ENCODE assay signal across 15 cellular contexts in the genomic region with DNA sequence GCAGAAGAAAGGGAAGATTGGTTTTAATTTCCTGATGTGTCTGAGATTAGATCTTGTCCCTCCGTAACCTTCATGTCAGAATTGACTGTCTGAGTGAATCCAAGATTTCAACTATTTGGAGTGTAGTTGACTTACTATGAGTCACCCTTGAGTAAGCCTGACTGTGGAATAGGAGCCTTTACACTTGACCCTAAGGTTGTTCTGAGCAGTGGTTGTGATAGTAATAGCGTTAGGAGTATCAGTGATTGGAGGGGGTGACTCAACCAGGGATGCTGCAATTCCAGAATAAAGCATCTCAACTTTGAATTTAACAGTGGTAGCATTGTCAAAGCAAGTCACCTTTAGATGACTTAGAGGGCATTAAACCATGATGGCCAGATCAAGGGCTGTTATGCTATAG.
"Had no signal": no experiment of that assay in that cellular context is flagged by ENCODE, and none has a peak within 500 bp of the region (broad histone marks: within the 10 kb centered on the region; RNA-seq: fewer than 3 reads in every experiment).

No MANE protein-coding gene starts in this region.

- DNase-seq: activated CD4-positive, alpha-beta T cell treated with anti-CD3 and anti-CD28 coated beads for 1 hour; activated CD4-positive, alpha-beta T cell treated with anti-CD3 and anti-CD28 coated beads, Interleukin-2, amount 50 U/mL, for 1 hour; activated gamma-delta T cell treated with Interleukin-2 at 50 U/mL for 16 hours; activated T-cell treated with anti-CD3 and anti-CD28 coated beads, Interleukin-2, amount 50 U/mL, for 1 hour; anterior cingulate cortex; body of pancreas; foreskin melanocyte; hypothalamus; naive thymus-derived CD8-positive, alpha-beta T cell; retina; sigmoid colon; stimulated activated CD4-positive, alpha-beta T cell treated with anti-CD3 and anti-CD28 coated beads, Interleukin-15, amount 100 ng/mL, for 24 hours; stimulated activated naive B cell treated with anti-CD40 and anti-IgM and Interleukin-4, amounts not matched to agents 10 μg/mL and 1 μg/mL and 100 μg/mL, for 72 hours; T-helper 9 cell; transverse colon had no signal

- ATAC-seq: body of pancreas; naive thymus-derived CD8-positive, alpha-beta T cell; stimulated activated naive B cell treated with anti-CD40 and anti-IgM and Interleukin-4, amounts not matched to agents 10 μg/mL and 1 μg/mL and 100 μg/mL, for 72 hours had no signal
